In the genomic region with DNA sequence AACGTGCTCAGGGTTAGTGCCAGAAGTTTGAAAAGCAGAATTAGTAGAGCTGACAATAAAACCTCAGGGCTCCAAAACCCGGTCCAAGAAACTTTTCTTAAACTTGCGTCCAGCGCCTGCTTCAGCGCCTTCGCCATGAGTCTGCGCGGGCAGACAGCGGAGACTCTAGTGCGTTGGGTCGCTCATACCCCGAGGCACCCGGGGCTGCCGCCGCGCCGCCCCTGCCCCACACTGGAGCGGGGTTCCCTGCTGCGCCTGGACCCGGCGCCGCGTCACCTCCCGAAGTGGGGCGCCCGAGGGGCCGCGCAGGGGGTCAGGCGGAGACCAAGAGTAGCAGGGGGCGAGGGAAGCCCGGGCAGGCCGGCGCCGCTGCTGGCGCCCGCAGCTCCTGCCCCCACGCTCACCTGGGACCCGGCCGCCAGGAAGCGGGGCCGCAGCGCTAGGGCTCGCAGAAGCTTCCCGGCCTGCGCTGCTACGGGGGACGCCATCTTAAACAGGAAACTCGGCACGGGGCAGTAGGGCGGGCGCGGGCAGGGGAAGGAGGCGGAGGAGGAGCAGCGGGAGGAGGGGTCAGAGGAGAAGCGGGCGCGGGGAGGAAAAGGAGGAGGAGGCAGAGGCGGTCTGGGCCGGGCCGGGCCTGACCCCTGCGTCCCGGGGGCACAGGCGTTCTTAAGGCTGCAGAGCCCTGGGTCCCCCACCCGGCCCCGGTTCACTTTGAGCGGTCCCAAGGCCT, we compare ENCODE assay signal across 8 cellular contexts. TPM values are rescaled to one million over a fixed set of nuclear protein-coding genes. Genes with fewer than 3 reads are reported as not detected.
DNase-seq lines count a peak whose midpoint lies in the region; ATAC-seq, FAIRE-seq and TF ChIP-seq lines count a peak whose summit lies in the region.

A gene with protein sequence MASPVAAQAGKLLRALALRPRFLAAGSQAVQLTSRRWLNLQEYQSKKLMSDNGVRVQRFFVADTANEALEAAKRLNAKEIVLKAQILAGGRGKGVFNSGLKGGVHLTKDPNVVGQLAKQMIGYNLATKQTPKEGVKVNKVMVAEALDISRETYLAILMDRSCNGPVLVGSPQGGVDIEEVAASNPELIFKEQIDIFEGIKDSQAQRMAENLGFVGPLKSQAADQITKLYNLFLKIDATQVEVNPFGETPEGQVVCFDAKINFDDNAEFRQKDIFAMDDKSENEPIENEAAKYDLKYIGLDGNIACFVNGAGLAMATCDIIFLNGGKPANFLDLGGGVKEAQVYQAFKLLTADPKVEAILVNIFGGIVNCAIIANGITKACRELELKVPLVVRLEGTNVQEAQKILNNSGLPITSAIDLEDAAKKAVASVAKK (minus strand): TSS at position 514 of the 733 bp plus-strand sequence. CDS start 26 bp downstream, at position 488.

- H3K27me3 Mint-ChIP-seq in endothelial cell (ENCODE audit: unreplicated experiment), result peaks cover 2% of the 10 kb centered on the region

- H3K9me3 Mint-ChIP-seq in endothelial cell (ENCODE audit: unreplicated experiment), result no peaks in the 10 kb centered on the region

- DNase-seq in CD1c-positive myeloid dendritic cell (ENCODE audit: extremely low spot score) (peak; percentile 77), GM19239 (ENCODE audit: insufficient read length, low spot score) (peak; percentile 46), NOMO-1 treated with DMSO at 0.1 percent for 48 hours (lab: John Stamatoyannopoulos, UW; ENCODE audit: unreplicated experiment) (peak; percentile 86), endothelial cell (ENCODE audit: low spot score) (peak; percentile 85), middle frontal gyrus (ENCODE audit: extremely low spot score, low spot score) (peak; percentile 53)
- DNase-seq in activated CD8-positive, alpha-beta memory T cell treated with anti-CD3 and anti-CD28 coated beads, Interleukin-2, amount 50 U/mL, for 4 hours, result peak; percentile 80
- peak; percentile 77 to 78 for DNase-seq in stimulated activated CD8-positive, alpha-beta memory T cell treated with anti-CD3 and anti-CD28 coated beads, Interleukin-2, amount 100 ng/mL, for 48 hours (ENCODE audit: low read depth in 2 of 2)

- ATAC-seq in HG03457 (IDR thresholded peaks at IDR 0.05; ENCODE audit: unreplicated experiment), result peak; percentile 59

- no peaks in the 10 kb centered on the region for H3K36me3 Mint-ChIP-seq in endothelial cell (ENCODE audit: low read depth, unreplicated experiment)

- FAIRE-seq in GM19239 (lab: Jason Lieb, UNC), result peak; percentile 90

- peaks cover 7% of the 10 kb centered on the region for H3K4me1 Mint-ChIP-seq in endothelial cell (ENCODE audit: unreplicated experiment)

- peak within 1 kb of the TSS; percentile 87 for H3K4me3 Mint-ChIP-seq in endothelial cell (ENCODE audit: unreplicated experiment)

- H3K27ac Mint-ChIP-seq in endothelial cell (ENCODE audit: unreplicated experiment), result peak within 1 kb of the TSS; percentile 59

- TF ChIP-seq CTCF in endothelial cell (IDR thresholded peaks at IDR 0.05; ENCODE audit: unreplicated experiment), result no peak

RNA-seq across cellular contexts. Expression of the gene that starts here (rescaled TPM):
- 33.8 TPM for total RNA-seq in endothelial cell (ENCODE audit: unreplicated experiment)

Comparison
In these comparisons a context has a peak if more than half of its experiments do, and no peak if none do; other contexts are left out.
1. Peak in every context shown above with its lines: DNase-seq and ATAC-seq.